In genomic region chr7:151093748-151094147, GRCh38 we compare ENCODE assay signal across 26 cellular contexts.
"Had no signal": no experiment of that assay in that cellular context is flagged by ENCODE, and none has a peak within 500 bp of the region (broad histone marks: within the 10 kb centered on the region; RNA-seq: fewer than 3 reads in every experiment).

No MANE protein-coding gene starts in this region.

- H3K36me3 ChIP-seq: neural progenitor cell, prostate gland, right atrium auricular region, thyroid gland had no signal

- H3K9ac ChIP-seq: neural progenitor cell had no signal

- H3K27ac Mint-ChIP-seq: effector memory CD8-positive, alpha-beta T cell; memory B cell; mesothelial cell of epicardium; naive B cell; natural killer cell treated with Interleukin-12 subunit alpha and Interleukin-12 subunit beta and Interleukin-15 and Interleukin-18, amount 100 ng/mL, for 72 hours; neural progenitor cell; stimulated activated naive CD8-positive, alpha-beta T cell treated with anti-CD3 and anti-CD28 coated beads, Interleukin-15, amount 100 ng/mL, for 72 hours; type B pancreatic cell had no signal

- H3K4me2 ChIP-seq: neural progenitor cell, smooth muscle cell had no signal

- H3K9me3 ChIP-seq: esophagus squamous epithelium, mucosa of descending colon, prostate gland, right atrium auricular region, thyroid gland had no signal

- H2AFZ ChIP-seq: neural progenitor cell had no signal

- ATAC-seq: effector memory CD8-positive, alpha-beta T cell; left lobe of liver; mucosa of descending colon; natural killer cell treated with Interleukin-12 subunit alpha and Interleukin-12 subunit beta and Interleukin-15 and Interleukin-18, amount 100 ng/mL, for 72 hours; sciatic nerve; stimulated activated naive CD8-positive, alpha-beta T cell treated with anti-CD3 and anti-CD28 coated beads, Interleukin-15, amount 100 ng/mL, for 72 hours had no signal

- H3K36me3 Mint-ChIP-seq: memory B cell; naive B cell; natural killer cell treated with Interleukin-12 subunit alpha and Interleukin-12 subunit beta and Interleukin-15 and Interleukin-18, amount 100 ng/mL, for 72 hours had no signal

- H3K27ac ChIP-seq: esophagus squamous epithelium, neural progenitor cell, prostate gland, right atrium auricular region, thyroid gland had no signal

- H3K4me3 Mint-ChIP-seq: effector memory CD8-positive, alpha-beta T cell; memory B cell; mesothelial cell of epicardium; natural killer cell treated with Interleukin-12 subunit alpha and Interleukin-12 subunit beta and Interleukin-15 and Interleukin-18, amount 100 ng/mL, for 72 hours; neural progenitor cell; stimulated activated naive CD8-positive, alpha-beta T cell treated with anti-CD3 and anti-CD28 coated beads, Interleukin-15, amount 100 ng/mL, for 72 hours; type B pancreatic cell had no signal

- DNase-seq: cortex of kidney; effector memory CD8-positive, alpha-beta T cell; erythroblast; esophagus squamous epithelium; foreskin melanocyte; mucosa of descending colon; naive B cell; nucleus accumbens; stimulated activated CD4-positive, alpha-beta T cell treated with anti-CD3 and anti-CD28 coated beads, Interleukin-12 subunit alpha, Interleukin-12 subunit beta, amount 100 ng/mL, for 4 hours; stimulated activated CD4-positive, alpha-beta T cell treated with anti-CD3 and anti-CD28 coated beads, Interleukin-1b, Interleukin-23, amount 100 ng/mL, for 48 hours; stimulated activated CD4-positive, alpha-beta T cell treated with anti-CD3 and anti-CD28 coated beads, Interleukin-4, amount 100 ng/mL, for 1 hour; stimulated activated CD8-positive, alpha-beta memory T cell treated with anti-CD3 and anti-CD28 coated beads, Interleukin-4, amount 100 ng/mL, for 48 hours; stimulated activated naive CD4-positive, alpha-beta T cell; stimulated activated naive CD8-positive, alpha-beta T cell treated with anti-CD3 and anti-CD28 coated beads, Interleukin-15, amount 100 ng/mL, for 72 hours; thyroid gland had no signal

- H3K27me3 ChIP-seq: esophagus squamous epithelium, neural progenitor cell, right atrium auricular region, thyroid gland had no signal

- H3K27me3 Mint-ChIP-seq: effector memory CD8-positive, alpha-beta T cell; memory B cell; natural killer cell treated with Interleukin-12 subunit alpha and Interleukin-12 subunit beta and Interleukin-15 and Interleukin-18, amount 100 ng/mL, for 72 hours; type B pancreatic cell had no signal

- H3K9me3 Mint-ChIP-seq: effector memory CD8-positive, alpha-beta T cell; memory B cell; mesothelial cell of epicardium; natural killer cell treated with Interleukin-12 subunit alpha and Interleukin-12 subunit beta and Interleukin-15 and Interleukin-18, amount 100 ng/mL, for 72 hours; neural progenitor cell; stimulated activated naive CD8-positive, alpha-beta T cell treated with anti-CD3 and anti-CD28 coated beads, Interleukin-15, amount 100 ng/mL, for 72 hours; type B pancreatic cell had no signal

- H3K4me3 ChIP-seq: esophagus squamous epithelium, lung, mucosa of descending colon, neural progenitor cell, prostate gland, right atrium auricular region, smooth muscle cell, thyroid gland had no signal
